In genomic region chr7:157138424-157139141, GRCh38 we compare ENCODE assay signal across 8 cellular contexts. TPM values are rescaled to one million over a fixed set of nuclear protein-coding genes. Genes with fewer than 3 reads are reported as not detected.
A peak's percentile ranks its signal among the peaks of the same experiment; 100 is the strongest.
DNase-seq lines count a peak whose midpoint lies in the region; ATAC-seq, FAIRE-seq and TF ChIP-seq lines count a peak whose summit lies in the region.

TSS of gene UBE3C (plus strand) at chr7:157138926. CDS start at chr7:157139273, 347 bp downstream.

- peak within 1 kb of the TSS; percentile 71; the same call in 1 of the 2 replicates for H2AFZ ChIP-seq in OCI-LY3 (ENCODE audit: low read depth, low read length)
- H2AFZ ChIP-seq in endothelial cell of umbilical vein (ENCODE audit: low read depth, low read length), result peak within 1 kb of the TSS; percentile 83

- H3K9ac ChIP-seq in OCI-LY3 (ENCODE audit: low read length) (peak within 1 kb of the TSS; percentile 97), endothelial cell of umbilical vein (replicated peaks; ENCODE audit: extremely low read depth, insufficient read depth, low read length) (peak within 1 kb of the TSS; percentile 61)

- POLR2A ChIA-PET in endothelial cell of umbilical vein (lab: Charles Lee), result no interaction called here

- peak; percentile 95 for FAIRE-seq in endothelial cell of umbilical vein (lab: Jason Lieb, UNC)

- H3K9me3 Mint-ChIP-seq in Calu3 (ENCODE audit: low read depth, unreplicated experiment), result no peaks in the 10 kb centered on the region

- peaks cover 48% of the 10 kb centered on the region for H3K79me2 ChIP-seq in OCI-LY3 (ENCODE audit: low read length)
- peaks cover 45% of the 10 kb centered on the region for H3K79me2 ChIP-seq in endothelial cell of umbilical vein (ENCODE audit: control insufficient read depth, insufficient read depth, low read length)

- H4K20me1 ChIP-seq in OCI-LY3 (ENCODE audit: insufficient read depth, low read length) (peaks cover 42% of the 10 kb centered on the region), endothelial cell of umbilical vein (replicated peaks; ENCODE audit: control insufficient read depth, extremely low read depth, insufficient read depth, low read length) (peaks cover 4% of the 10 kb centered on the region)

- no peaks in the 10 kb centered on the region for H3K9me3 ChIP-seq in OCI-LY3 (ENCODE audit: insufficient read depth, low read length)
- H3K9me3 ChIP-seq in endothelial cell of umbilical vein (replicated peaks; ENCODE audit: control insufficient read depth, insufficient read depth, low read length), result no peaks in the 10 kb centered on the region

- H3K27ac ChIP-seq in OCI-LY3 (ENCODE audit: low read length) (peak within 1 kb of the TSS; percentile 84), endothelial cell of umbilical vein (ENCODE audit: insufficient read depth, low read depth, low read length) (peak within 1 kb of the TSS; percentile 58)

- BruUV-seq in Calu3 (replicated peaks; lab: Mats Ljungman, UMichigan) (no TSS peak), endothelial cell of umbilical vein (replicated peaks; lab: Mats Ljungman, UMichigan) (no TSS peak)

- H3K27me3 Mint-ChIP-seq in Calu3 (ENCODE audit: unreplicated experiment), result no peaks in the 10 kb centered on the region

- H3K4me3 ChIP-seq in OCI-LY3 (ENCODE audit: low read length), result peak within 1 kb of the TSS; percentile 100
- H3K4me3 ChIP-seq in endothelial cell of umbilical vein (replicated peaks in 1 of 3; ENCODE audit: insufficient read depth in 1 of 3, low read depth in 1 of 3, low read length in 3 of 3), result peak within 1 kb of the TSS; percentile 70 to 87 (median 71)

- peaks cover 25% of the 10 kb centered on the region for H3K36me3 ChIP-seq in OCI-LY3 (replicated peaks; ENCODE audit: low read depth, low read length)
- H3K36me3 ChIP-seq in endothelial cell of umbilical vein (ENCODE audit: control insufficient read depth in 2 of 2, extremely low read depth in 1 of 2, insufficient read depth in 2 of 2, low read length in 2 of 2), result peaks cover 0 to 2% of the 10 kb centered on the region in 2 experiments

- peak within 1 kb of the TSS; percentile 100 for H3K4me2 ChIP-seq in OCI-LY3 (ENCODE audit: low read length)
- peak within 1 kb of the TSS; percentile 97 for H3K4me2 ChIP-seq in endothelial cell of umbilical vein (ENCODE audit: insufficient read depth, low read length)

- DNase-seq in Calu3 (peak; percentile 94), HuH-7.5 (ENCODE audit: low spot score) (peak; percentile 98), endothelial cell of umbilical vein (ENCODE audit: low read depth, low spot score) (peak; percentile 94), middle frontal gyrus (ENCODE audit: extremely low spot score, low spot score) (peak; percentile 90)
- peak; percentile 96 for DNase-seq in activated CD8-positive, alpha-beta memory T cell treated with anti-CD3 and anti-CD28 coated beads, Interleukin-2, amount 50 U/mL, for 48 hours
- DNase-seq in stimulated activated CD8-positive, alpha-beta memory T cell treated with anti-CD3 and anti-CD28 coated beads, Interleukin-2, amount 100 ng/mL, for 1 hour (ENCODE audit: low read depth in 2 of 2), result peak; percentile 76 to 85

- peak within 1 kb of the TSS; percentile 63 for H3K27ac Mint-ChIP-seq in Calu3 (ENCODE audit: unreplicated experiment)

- H3K27me3 ChIP-seq in OCI-LY3 (ENCODE audit: low read depth, low read length) (no peaks in the 10 kb centered on the region), endothelial cell of umbilical vein (ENCODE audit: control insufficient read depth in 2 of 2, insufficient read depth in 2 of 2, low read length in 2 of 2) (no peaks in the 10 kb centered on the region)

- TF ChIP-seq POLR2A in endothelial cell of umbilical vein (IDR thresholded peaks at IDR 0.05; ENCODE audit: low read depth, low read length), result peak; percentile 70

- peak within 1 kb of the TSS; percentile 84 for H3K4me3 Mint-ChIP-seq in Calu3 (ENCODE audit: low read depth, unreplicated experiment)

- no peaks in the 10 kb centered on the region for H3K9me1 ChIP-seq in endothelial cell of umbilical vein (replicated peaks; ENCODE audit: control insufficient read depth, extremely low read depth, insufficient read depth, low read length)

- TF ChIP-seq CTCF in Calu3 (IDR thresholded peaks at IDR 0.05; ENCODE audit: unreplicated experiment), result no peak
- no peak for TF ChIP-seq CTCF in OCI-LY3 (IDR thresholded peaks at IDR 0.05; ENCODE audit: low read depth, low read length)
- peak in 1 of 2 donors; percentile 4 for TF ChIP-seq CTCF in endothelial cell of umbilical vein (IDR thresholded peaks at IDR 0.05; ENCODE audit: extremely low read depth in 1 of 2, insufficient read depth in 1 of 2, low read depth in 1 of 2, low read length in 2 of 2)

- CTCF ChIA-PET in Calu3 (lab: Charles Lee), result no interaction called here
- CTCF ChIA-PET in endothelial cell of umbilical vein (lab: Charles Lee), result interaction anchor here (0.8 kb wide), 1 partner anchor 12 kb away, joined by 3 read pairs; no protein-coding TSS in a partner anchor

- dilution Hi-C loops in endothelial cell of umbilical vein (cut with MboI; ENCODE audit: extremely low pct_ligation_motif_present, low sequenced_read_pairs), result no loop called here

- H3K4me1 Mint-ChIP-seq in Calu3 (ENCODE audit: low read depth, unreplicated experiment), result peaks cover 45% of the 10 kb centered on the region

- intact Hi-C loops in Calu3 (cut with micrococcal nuclease; ENCODE audit: unreplicated experiment), result loop anchor here (5.0 kb wide), 1 partner anchor 111 kb away; no protein-coding TSS in a partner anchor
- intact Hi-C loops in endothelial cell of umbilical vein (cut with micrococcal nuclease), result loop anchor here (1.0 to 5.0 kb wide), 7 partner anchors 121 to 498 kb away; partner anchors contain the start of genes DNAJB6, LMBR1 and RNF32

- peaks cover 42% of the 10 kb centered on the region for H3K36me3 Mint-ChIP-seq in Calu3 (ENCODE audit: insufficient read depth, unreplicated experiment)

- H3K4me1 ChIP-seq in OCI-LY3 (ENCODE audit: low read length) (peaks cover 23% of the 10 kb centered on the region), endothelial cell of umbilical vein (ENCODE audit: control insufficient read depth, extremely low read depth, insufficient read depth, low read length) (peaks cover 24% of the 10 kb centered on the region)

- ATAC-seq in GM21515 (IDR thresholded peaks at IDR 0.05; ENCODE audit: unreplicated experiment), result peak; percentile 75

TF ChIP-seq in endothelial cell of umbilical vein, 7 proteins besides CTCF, POLR2A, EP300 and RAD21:
- TF ChIP-seq POLR2AphosphoS5 (IDR thresholded peaks at IDR 0.05; ENCODE audit: insufficient read depth, low read depth, low read length) (peak; percentile 87), GATA2 (IDR thresholded peaks at IDR 0.05; ENCODE audit: insufficient read depth, insufficient read length, low read depth, low read length) (no peak), JUN (IDR thresholded peaks at IDR 0.05; ENCODE audit: borderline replicate concordance, insufficient read depth, insufficient read length, low read depth) (no peak)
- TF ChIP-seq, protein P1, sequence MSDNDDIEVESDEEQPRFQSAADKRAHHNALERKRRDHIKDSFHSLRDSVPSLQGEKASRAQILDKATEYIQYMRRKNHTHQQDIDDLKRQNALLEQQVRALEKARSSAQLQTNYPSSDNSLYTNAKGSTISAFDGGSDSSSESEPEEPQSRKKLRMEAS (IDR thresholded peaks at IDR 0.05; ENCODE audit: insufficient read depth, insufficient read length), result no peak

RNA-seq across cellular contexts. Expression of gene UBE3C, which starts in this region (rescaled TPM):
- 79.9 and 81.1 TPM in 2 replicates for total RNA-seq in Calu3 (2022)
- 75.9 and 77.3 TPM in 2 replicates for total RNA-seq in endothelial cell of umbilical vein
- polyA plus RNA-seq in endothelial cell of umbilical vein, result 38.0 and 45.1 TPM in 2 replicates
- polyA plus RNA-seq in endothelial cell of umbilical vein (2011; cell fraction: cytosol; rRNA removed), result 38.7 and 41.0 TPM in 2 replicates
- polyA plus RNA-seq in endothelial cell of umbilical vein (2011; cell fraction: nucleus; rRNA removed), result 55.7 and 69.9 TPM in 2 replicates
- polyA plus RNA-seq in endothelial cell of umbilical vein (2012), result 47.7 and 63.2 TPM in 2 replicates
- polyA minus RNA-seq in endothelial cell of umbilical vein, result 93.1 and 94.1 TPM in 2 replicates
- 54.3 TPM for polyA minus RNA-seq in endothelial cell of umbilical vein (2011; cell fraction: cytosol; rRNA and poly(A)+ RNA removed)
- 88.0 and 120 TPM in 2 replicates for polyA minus RNA-seq in endothelial cell of umbilical vein (2011; cell fraction: nucleus; rRNA and poly(A)+ RNA removed)

Comparison
In these comparisons a context has a peak if more than half of its experiments do, and no peak if none do; other contexts are left out.
1. Peak in every context shown above with its lines: DNase-seq, ATAC-seq, H3K4me3 ChIP-seq and H3K27ac ChIP-seq.